ENCODE assay signal across 8 cellular contexts in the genomic region with DNA sequence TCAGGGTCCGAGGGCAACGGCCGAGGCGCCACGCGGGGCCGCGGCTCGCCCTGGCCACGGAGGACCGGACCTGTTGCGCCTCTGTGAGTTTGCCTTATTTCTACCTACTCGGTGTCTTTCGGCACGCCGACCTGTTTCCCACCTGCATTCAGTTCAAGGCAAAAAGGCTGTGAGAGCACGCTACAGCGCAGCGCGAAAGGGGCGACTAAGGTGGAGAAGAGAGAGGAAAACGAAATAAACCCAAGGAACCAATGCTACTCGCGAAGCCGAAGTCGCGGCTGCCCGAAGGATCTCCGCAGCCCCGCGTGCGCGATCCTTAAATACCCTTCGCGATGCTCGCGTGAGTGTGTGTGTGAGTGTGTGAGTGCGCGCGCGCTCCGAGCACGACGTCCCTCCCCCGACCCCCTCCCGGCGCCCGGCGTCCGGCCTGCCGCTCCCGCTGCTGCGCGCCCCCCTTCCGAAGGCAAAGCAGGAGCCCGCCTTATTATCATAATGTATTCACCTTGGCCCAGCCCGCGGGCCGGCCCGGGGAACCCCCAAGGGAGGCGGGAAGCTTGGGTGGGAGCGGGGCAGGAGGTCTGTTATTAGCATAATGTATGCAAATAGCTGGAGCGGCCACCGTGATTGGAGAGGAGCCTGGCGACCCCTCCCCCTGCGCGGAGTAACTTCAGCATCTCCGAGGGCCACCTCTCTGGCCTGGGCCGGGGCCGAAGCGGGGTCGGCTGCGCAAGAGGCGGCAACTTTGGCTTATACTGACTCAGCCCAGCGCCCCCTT. TPM values are rescaled to one million over a fixed set of nuclear protein-coding genes. Genes with fewer than 3 reads are reported as not detected.
DNase-seq lines count a peak whose midpoint lies in the region; ATAC-seq and TF ChIP-seq lines count a peak whose summit lies in the region.

TSS of gene COL25A1 (minus strand) at position 293 of the 775 bp plus-strand sequence.

- no peaks in the 10 kb centered on the region for H3K36me3 ChIP-seq in neural progenitor cell

- H3K27me3 Mint-ChIP-seq in neural progenitor cell (ENCODE audit: insufficient read depth, low read depth) (peaks cover 12% of the 10 kb centered on the region), type B pancreatic cell (peaks cover 65% of the 10 kb centered on the region)

- H3K9me3 ChIP-seq in neural progenitor cell (ENCODE audit: low read depth) = no peaks in the 10 kb centered on the region

- peak within 1 kb of the TSS; percentile 89 for H3K4me2 ChIP-seq in neural progenitor cell

- H3K4me3 Mint-ChIP-seq in neural progenitor cell = peak within 1 kb of the TSS; percentile 88
- peak within 1 kb of the TSS; percentile 89 for H3K4me3 Mint-ChIP-seq in type B pancreatic cell

- POLR2A ChIA-PET in GM10248 (lab: Yijun Ruan, JAX) = no interaction called here

- H3K36me3 Mint-ChIP-seq in neural progenitor cell (no peaks in the 10 kb centered on the region), type B pancreatic cell (no peaks in the 10 kb centered on the region)

- H3K4me1 Mint-ChIP-seq in neural progenitor cell (peaks cover 7% of the 10 kb centered on the region), type B pancreatic cell (ENCODE audit: unreplicated experiment) (peaks cover 4% of the 10 kb centered on the region)

- no peaks in the 10 kb centered on the region for H4K20me1 ChIP-seq in neural progenitor cell (ENCODE audit: low read depth)

- H3K9me3 Mint-ChIP-seq in neural progenitor cell (no peaks in the 10 kb centered on the region), type B pancreatic cell (no peaks in the 10 kb centered on the region)

- ATAC-seq in foreskin keratinocyte (peak; percentile 76), HG03521 (IDR thresholded peaks at IDR 0.05; ENCODE audit: unreplicated experiment) (no peak), GM18873 (IDR thresholded peaks at IDR 0.05; ENCODE audit: low FRiP score, unreplicated experiment) (no peak)

- no peak within 1 kb of the TSS for H3K27ac Mint-ChIP-seq in neural progenitor cell
- peak within 1 kb of the TSS; percentile 52 for H3K27ac Mint-ChIP-seq in type B pancreatic cell

- H3K4me1 ChIP-seq in foreskin keratinocyte = no peaks in the 10 kb centered on the region
- peaks cover 10% of the 10 kb centered on the region for H3K4me1 ChIP-seq in neural progenitor cell

- H3K27me3 ChIP-seq in foreskin keratinocyte (peaks cover 80% of the 10 kb centered on the region), neural progenitor cell (peaks cover 67% of the 10 kb centered on the region)

- TF ChIP-seq CTCF in GM10248 (IDR thresholded peaks at IDR 0.05; ENCODE audit: control extremely low read depth, extremely low read depth, low read depth, missing control alignments) = no peak
- TF ChIP-seq CTCF in foreskin keratinocyte (conservative IDR thresholded peaks at IDR 0.05) = no peak
- no peak for TF ChIP-seq CTCF in neural progenitor cell (IDR thresholded peaks at IDR 0.05)
- TF ChIP-seq CTCF in type B pancreatic cell (conservative IDR thresholded peaks at IDR 0.05) = no peak

- H2AFZ ChIP-seq in neural progenitor cell (replicated peaks) = peak within 1 kb of the TSS; percentile 95

- H3F3A ChIP-seq in neural progenitor cell (ENCODE audit: low read depth) = peaks cover 9% of the 10 kb centered on the region

- H3K79me2 ChIP-seq in neural progenitor cell (ENCODE audit: low read depth) = no peaks in the 10 kb centered on the region

- CTCF ChIA-PET in GM10248 (lab: Yijun Ruan, JAX) = no interaction called here

- DNase-seq in GM10248 (ENCODE audit: extremely low spot score) = peak; percentile 21
- peak; percentile 61 to 88 for DNase-seq in NCI-H526 (lab: John Stamatoyannopoulos, UW)
- peak; percentile 74 for DNase-seq in activated effector memory CD4-positive, alpha-beta T cell treated with anti-CD3 and anti-CD28 coated beads, Interleukin-2, amount 50 U/mL, for 16 hours
- DNase-seq in foreskin keratinocyte = peak; percentile 4 to 28
- peak; percentile 95 for DNase-seq in neural progenitor cell (ENCODE audit: low spot score)
- DNase-seq in type B pancreatic cell (ENCODE audit: extremely low spot score, unreplicated experiment) = peak; percentile 80

- peak within 1 kb of the TSS; percentile 45 for H3K4me3 ChIP-seq in neural progenitor cell

- no peak within 1 kb of the TSS for H3K27ac ChIP-seq in foreskin keratinocyte
- H3K27ac ChIP-seq in neural progenitor cell = no peak within 1 kb of the TSS

- H3K9ac ChIP-seq in neural progenitor cell = no peak within 1 kb of the TSS

RNA-seq across cellular contexts. Expression of gene COL25A1, which starts in this region (rescaled TPM):
- 0.03 TPM in 1 of 2 replicates, not detected in the other for total RNA-seq in foreskin keratinocyte
- not detected in 2 replicates for polyA plus RNA-seq in foreskin keratinocyte
- 1.3 and 2.0 TPM in 2 replicates for total RNA-seq in neural progenitor cell (ENCODE audit: low replicate concordance)
- 2.4 and 9.2 TPM in 2 replicates for total RNA-seq in type B pancreatic cell (ENCODE audit: low replicate concordance)

Comparison
In these comparisons a context has a peak if more than half of its experiments do, and no peak if none do; other contexts are left out.
1. Peak in DNase-seq and ATAC-seq in foreskin keratinocyte; RNA of the gene not detected or under 1 TPM.
2. DNase-seq: peak in every context shown above with its lines; median percentile 95 in neural progenitor cell; 80 in type B pancreatic cell; 74 in NCI-H526; 74 in activated effector memory CD4-positive, alpha-beta T cell treated with anti-CD3 and anti-CD28 coated beads, Interleukin-2, amount 50 U/mL, for 16 hours; 21 in GM10248; 16 in foreskin keratinocyte.